In genomic region chr11:103862049-103862826, GRCh38 we compare ENCODE assay signal across 11 cellular contexts.
DNase-seq lines count a peak whose midpoint lies in the region; ATAC-seq, FAIRE-seq and TF ChIP-seq lines count a peak whose summit lies in the region.
"Had no signal": no experiment of that assay in that cellular context is flagged by ENCODE, and none has a peak within 500 bp of the region (broad histone marks: within the 10 kb centered on the region; RNA-seq: fewer than 3 reads in every experiment).

No MANE protein-coding gene starts in this region.

- no peak overlapping the region for H3K27ac Mint-ChIP-seq in astrocyte (ENCODE audit: unreplicated experiment)
- H3K27ac Mint-ChIP-seq: activated T-cell treated with anti-CD3 and anti-CD28 coated beads, Interleukin-2, amount 50 U/mL, for 72 hours had no signal

- H3K9me3 Mint-ChIP-seq in astrocyte (ENCODE audit: unreplicated experiment), result no peaks in the 10 kb centered on the region

- intact Hi-C loops in lower lobe of right lung (cut with DNase I) (no loop called here), sigmoid colon (cut with DNase I) (no loop called here)

- H3K4me1 ChIP-seq in astrocyte (ENCODE audit: insufficient read depth, low read length) (no peaks in the 10 kb centered on the region), lower lobe of right lung (no peaks in the 10 kb centered on the region), sigmoid colon (no peaks in the 10 kb centered on the region)

- peak overlapping the region; percentile 30 for H2AFZ ChIP-seq in astrocyte (ENCODE audit: low read depth, low read length)

- DNase-seq in astrocyte (ENCODE audit: low read depth) (no peak), lower lobe of right lung (no peak), NCI-H345 (lab: John Stamatoyannopoulos, UW) (no peak), sigmoid colon (no peak)
- DNase-seq: activated T-cell treated with anti-CD3 and anti-CD28 coated beads, Interleukin-2, amount 50 U/mL, for 72 hours; glutamatergic neuron; NCI-H1436 treated with DMSO at 0.1 percent for 48 hours had no signal

- H3K27ac ChIP-seq in astrocyte (ENCODE audit: low read depth, low read length) (no peak overlapping the region), lower lobe of right lung (no peak overlapping the region), sigmoid colon (no peak overlapping the region)

- H3K9me3 ChIP-seq in astrocyte (ENCODE audit: insufficient read depth, low read depth, low read length) (no peaks in the 10 kb centered on the region), lower lobe of right lung (no peaks in the 10 kb centered on the region), sigmoid colon (peaks cover 0 to under 1% (median 0%) of the 10 kb centered on the region in 4 donors)

- WGBS in sigmoid colon, 2 donors, result 58 to 83% methylated on average over 9 of the region's 9 CpGs

- H3K9ac ChIP-seq in astrocyte (ENCODE audit: low read length), result no peak overlapping the region

- no peak overlapping the region for H3K4me3 Mint-ChIP-seq in astrocyte (ENCODE audit: unreplicated experiment)
- H3K4me3 Mint-ChIP-seq: activated T-cell treated with anti-CD3 and anti-CD28 coated beads, Interleukin-2, amount 50 U/mL, for 72 hours had no signal

- no peak for TF ChIP-seq EP300 in sigmoid colon (IDR thresholded peaks at IDR 0.05)

- H3K36me3 Mint-ChIP-seq in astrocyte (ENCODE audit: low read depth, unreplicated experiment), result no peaks in the 10 kb centered on the region

- H4K20me1 ChIP-seq in astrocyte (ENCODE audit: insufficient read depth, low read length), result no peaks in the 10 kb centered on the region

- peaks cover 2% of the 10 kb centered on the region for H3K27me3 Mint-ChIP-seq in astrocyte (ENCODE audit: low read depth, unreplicated experiment)

- no peak overlapping the region for H3K4me2 ChIP-seq in astrocyte (ENCODE audit: low read length)

- H3K36me3 ChIP-seq in astrocyte (ENCODE audit: insufficient read depth, low read length) (no peaks in the 10 kb centered on the region), lower lobe of right lung (no peaks in the 10 kb centered on the region), sigmoid colon (no peaks in the 10 kb centered on the region)

- H3K79me2 ChIP-seq in astrocyte (ENCODE audit: insufficient read depth, low read length), result no peaks in the 10 kb centered on the region

- H3K27me3 ChIP-seq in astrocyte (ENCODE audit: insufficient read depth, low read length), result no peaks in the 10 kb centered on the region
- H3K27me3 ChIP-seq in lower lobe of right lung (ENCODE audit: low read depth), result no peaks in the 10 kb centered on the region
- H3K27me3 ChIP-seq in sigmoid colon, result no peaks in the 10 kb centered on the region

- ATAC-seq in GM18517 (IDR thresholded peaks at IDR 0.05; ENCODE audit: unreplicated experiment), result peak; percentile 85
- peak; percentile 91 for ATAC-seq in GM21447 (IDR thresholded peaks at IDR 0.05; ENCODE audit: unreplicated experiment)
- ATAC-seq in HG03175 (IDR thresholded peaks at IDR 0.05; ENCODE audit: unreplicated experiment), result peak; percentile 70
- no peak for ATAC-seq in lower lobe of right lung
- no peak for ATAC-seq in HG03095 (IDR thresholded peaks at IDR 0.05; ENCODE audit: unreplicated experiment)
- ATAC-seq: activated T-cell treated with anti-CD3 and anti-CD28 coated beads, Interleukin-2, amount 50 U/mL, for 72 hours had no signal

- no peaks in the 10 kb centered on the region for H3K4me1 Mint-ChIP-seq in astrocyte (ENCODE audit: low read depth, unreplicated experiment)

- H3K4me3 ChIP-seq in astrocyte (ENCODE audit: insufficient read depth, low read depth, low read length), result no peak overlapping the region
- H3K4me3 ChIP-seq in lower lobe of right lung, result no peak overlapping the region
- no peak overlapping the region for H3K4me3 ChIP-seq in sigmoid colon

- no peak for TF ChIP-seq CTCF in astrocyte (IDR thresholded peaks at IDR 0.05; ENCODE audit: insufficient read depth, low read depth, low read length)
- no peak for TF ChIP-seq CTCF in lower lobe of right lung (IDR thresholded peaks at IDR 0.05)
- no peak for TF ChIP-seq CTCF in sigmoid colon (IDR thresholded peaks at IDR 0.05)

- no peak for FAIRE-seq in astrocyte (lab: Jason Lieb, UNC)

- no peak for TF ChIP-seq POLR2A in sigmoid colon (IDR thresholded peaks at IDR 0.05)

Comparison
In these comparisons a context has a peak if more than half of its experiments do, and no peak if none do; other contexts are left out.
1. ATAC-seq: peak in GM18517 (single experiment), GM21447 (single experiment) and HG03175 (single experiment); none in lower lobe of right lung (0 of 2) and HG03095 (single experiment).